ENCODE assay signal across 2 cellular contexts in the genomic region with DNA sequence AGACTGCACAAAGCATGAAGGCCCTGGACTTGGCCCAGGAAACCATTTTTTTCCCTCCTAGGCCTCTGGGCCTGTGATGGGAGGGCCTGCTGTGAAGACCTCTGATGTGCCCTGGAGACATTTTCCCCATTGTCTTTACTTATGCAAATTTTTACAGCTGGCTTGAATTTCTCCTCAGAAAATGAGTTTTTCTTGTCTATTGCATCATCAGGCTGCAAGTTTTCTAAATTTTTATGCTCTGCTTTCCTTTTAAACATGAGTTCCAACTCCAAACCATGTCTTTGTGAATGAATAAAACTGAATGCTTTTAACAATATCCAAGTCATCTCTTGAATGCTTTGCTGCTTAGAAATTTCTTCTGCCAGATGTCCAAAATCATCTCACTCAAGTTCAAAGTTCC.
A peak's percentile ranks its signal among the peaks of the same experiment; 100 is the strongest.
TF ChIP-seq lines count a peak whose summit lies in the region.

No MANE protein-coding gene starts in this region.

TF ChIP-seq in HepG2, 621 proteins besides CTCF, POLR2A, EP300 and RAD21:
- no peak for TF ChIP-seq ZNF124 (CRISPR knock-in tag; IDR thresholded peaks at IDR 0.05)
- no peak for TF ChIP-seq SSRP1 (CRISPR knock-in tag; IDR thresholded peaks at IDR 0.05)
- 0 out of 2 replicates have a peak, but pooled peaks have one; percentile 30 for TF ChIP-seq ATF7 (IDR thresholded peaks at IDR 0.05)
- TF ChIP-seq ATF7 (CRISPR knock-in tag; IDR thresholded peaks at IDR 0.05), result no peak

TF ChIP-seq in K562, 482 proteins besides CTCF, POLR2A, EP300 and RAD21:
- TF ChIP-seq XRCC5 (IDR thresholded peaks at IDR 0.05; ENCODE audit: low read depth, low read length) (no peak), ZNF232 (CRISPR knock-in tag; IDR thresholded peaks at IDR 0.05) (no peak), SAFB (IDR thresholded peaks at IDR 0.05; ENCODE audit: borderline replicate concordance, low read depth, low read length) (no peak), ZZZ3 (IDR thresholded peaks at IDR 0.05) (no peak), CEBPG (CRISPR knock-in tag; IDR thresholded peaks at IDR 0.05) (no peak), CEBPG (tag; conservative IDR thresholded peaks at IDR 0.05 in 1 of 2, IDR thresholded peaks at IDR 0.05 in 1 of 2) (0 out of 4 replicates have a peak, but pooled peaks of 1 of the 2 experiments have one; percentile 18)
- TF ChIP-seq, protein P1, sequence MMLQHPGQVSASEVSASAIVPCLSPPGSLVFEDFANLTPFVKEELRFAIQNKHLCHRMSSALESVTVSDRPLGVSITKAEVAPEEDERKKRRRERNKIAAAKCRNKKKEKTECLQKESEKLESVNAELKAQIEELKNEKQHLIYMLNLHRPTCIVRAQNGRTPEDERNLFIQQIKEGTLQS (IDR thresholded peaks at IDR 0.05), result 0 out of 2 replicates have a peak, but pooled peaks have one; percentile 29
- TF ChIP-seq, protein P1 (CRISPR knock-in tag; conservative IDR thresholded peaks at IDR 0.05), result no peak
- TF ChIP-seq, protein P2, sequence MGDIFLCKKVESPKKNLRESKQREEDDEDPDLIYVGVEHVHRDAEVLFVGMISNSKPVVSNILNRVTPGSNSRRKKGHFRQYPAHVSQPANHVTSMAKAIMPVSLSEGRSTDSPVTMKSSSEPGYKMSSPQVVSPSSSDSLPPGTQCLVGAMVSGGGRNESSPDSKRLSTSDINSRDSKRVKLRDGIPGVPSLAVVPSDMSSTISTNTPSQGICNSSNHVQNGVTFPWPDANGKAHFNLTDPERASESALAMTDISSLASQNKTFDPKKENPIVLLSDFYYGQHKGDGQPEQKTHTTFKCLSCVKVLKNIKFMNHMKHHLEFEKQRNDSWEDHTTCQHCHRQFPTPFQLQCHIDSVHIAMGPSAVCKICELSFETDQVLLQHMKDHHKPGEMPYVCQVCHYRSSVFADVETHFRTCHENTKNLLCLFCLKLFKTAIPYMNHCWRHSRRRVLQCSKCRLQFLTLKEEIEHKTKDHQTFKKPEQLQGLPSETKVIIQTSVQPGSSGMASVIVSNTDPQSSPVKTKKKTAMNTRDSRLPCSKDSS (IDR thresholded peaks at IDR 0.05; ENCODE audit: low read depth, partially characterized antibody), result no peak
